In the genomic region with DNA sequence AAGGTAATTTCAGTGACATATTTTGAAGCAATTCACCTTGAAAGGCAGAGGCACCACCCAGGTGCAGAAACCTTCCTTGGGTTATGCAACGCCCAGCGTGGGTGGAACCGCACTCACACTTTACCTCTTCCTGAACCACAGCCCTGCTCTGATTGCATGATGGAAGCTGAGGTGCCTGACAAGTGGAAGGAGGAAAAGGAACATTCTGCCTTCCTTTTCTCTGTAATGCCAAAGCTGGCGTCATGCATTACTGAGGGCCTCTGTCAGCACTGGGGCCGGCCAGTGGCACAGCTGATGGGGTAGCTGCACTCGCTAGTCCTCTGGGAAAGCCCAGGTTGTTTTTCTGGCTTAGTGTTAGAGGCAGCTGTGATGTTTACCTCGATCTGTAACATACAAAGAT, we compare ENCODE assay signal across 9 cellular contexts.
DNase-seq lines count a peak whose midpoint lies in the region; ATAC-seq, FAIRE-seq and TF ChIP-seq lines count a peak whose summit lies in the region.
"Had no signal": no experiment of that assay in that cellular context is flagged by ENCODE, and none has a peak within 500 bp of the region (broad histone marks: within the 10 kb centered on the region; RNA-seq: fewer than 3 reads in every experiment).

No MANE protein-coding gene starts in this region.

- H3K36me3 ChIP-seq in CD4-positive, alpha-beta memory T cell (ENCODE audit: insufficient read depth, low read length), result no peaks in the 10 kb centered on the region
- H3K36me3 ChIP-seq in MG63 (no peaks in the 10 kb centered on the region), astrocyte (ENCODE audit: insufficient read depth, low read length) (no peaks in the 10 kb centered on the region), brain microvascular endothelial cell (replicated peaks) (no peaks in the 10 kb centered on the region)
- H3K36me3 ChIP-seq: SJSA1 had no signal

- no peaks in the 10 kb centered on the region for H3K9me3 ChIP-seq in CD4-positive, alpha-beta memory T cell (ENCODE audit: control insufficient read depth in 1 of 2, low read length in 2 of 2)
- H3K9me3 ChIP-seq in MG63 (peaks cover 6% of the 10 kb centered on the region), astrocyte (ENCODE audit: insufficient read depth, low read depth, low read length) (peaks cover under 1% of the 10 kb centered on the region)

- H3K36me3 Mint-ChIP-seq in CD4-positive, alpha-beta memory T cell, result no peaks in the 10 kb centered on the region
- peaks cover 3% of the 10 kb centered on the region for H3K36me3 Mint-ChIP-seq in astrocyte (ENCODE audit: low read depth, unreplicated experiment)

- peaks cover 49% of the 10 kb centered on the region for H3K4me1 ChIP-seq in CD4-positive, alpha-beta memory T cell (ENCODE audit: insufficient read depth, low read length)
- peaks cover 21% of the 10 kb centered on the region for H3K4me1 ChIP-seq in astrocyte (ENCODE audit: insufficient read depth, low read length)

- H4K20me1 ChIP-seq in astrocyte (ENCODE audit: insufficient read depth, low read length), result peaks cover 79% of the 10 kb centered on the region

- peaks cover 44% of the 10 kb centered on the region for H3K79me2 ChIP-seq in astrocyte (ENCODE audit: insufficient read depth, low read length)

- H2AFZ ChIP-seq in astrocyte (ENCODE audit: low read depth, low read length), result no peak overlapping the region

- POLR2A ChIA-PET in CD4-positive, alpha-beta memory T cell (lab: Charles Lee; ENCODE audit: partially characterized antibody), result interaction anchor here (0.5 to 0.7 kb wide), 2 partner anchors 12 to 191 kb away, joined by 3 read pairs; no protein-coding TSS in a partner anchor

- H3K27ac Mint-ChIP-seq in CD4-positive, alpha-beta memory T cell, result peak overlapping the region; percentile 81 to 93 (median 87)
- H3K27ac Mint-ChIP-seq in astrocyte (ENCODE audit: unreplicated experiment), result no peak overlapping the region

- H3K4me3 ChIP-seq in CD4-positive, alpha-beta memory T cell (ENCODE audit: low read length in 2 of 2), result no peak overlapping the region
- no peak overlapping the region for H3K4me3 ChIP-seq in MG63
- H3K4me3 ChIP-seq in astrocyte (ENCODE audit: insufficient read depth, low read depth, low read length), result no peak overlapping the region
- no peak overlapping the region for H3K4me3 ChIP-seq in brain microvascular endothelial cell (ENCODE audit: low read depth, low read length)
- H3K4me3 ChIP-seq: SJSA1 had no signal

- in situ Hi-C loops in brain microvascular endothelial cell (cut with HindIII; ENCODE audit: low pct_ligation_motif_present, low sequenced_read_pairs), result no loop called here

- intact Hi-C loops in CD4-positive, alpha-beta memory T cell (cut with micrococcal nuclease), result no loop called here

- H3K4me2 ChIP-seq in astrocyte (ENCODE audit: low read length), result no peak overlapping the region

- peak overlapping the region; percentile 18 for H3K27ac ChIP-seq in CD4-positive, alpha-beta memory T cell (ENCODE audit: low read depth, low read length)
- H3K27ac ChIP-seq in astrocyte (ENCODE audit: low read depth, low read length), result no peak overlapping the region
- H3K27ac ChIP-seq in brain microvascular endothelial cell, result no peak overlapping the region
- H3K27ac ChIP-seq: SJSA1 had no signal

- DNase-seq in CD4-positive, alpha-beta memory T cell, result peak; percentile 46 to 71 (median 52)
- DNase-seq in MG63 (peak; percentile 52), astrocyte (ENCODE audit: low read depth) (peak; percentile 56), mucosa of gallbladder (ENCODE audit: low spot score) (peak; percentile 72), A172 (ENCODE audit: low spot score) (no peak), brain microvascular endothelial cell (no peak), SKM-1 (lab: John Stamatoyannopoulos, UW; ENCODE audit: unreplicated experiment) (no peak)

- peak overlapping the region; percentile 44 to 83 (median 62) for H3K4me3 Mint-ChIP-seq in CD4-positive, alpha-beta memory T cell
- H3K4me3 Mint-ChIP-seq in astrocyte (ENCODE audit: unreplicated experiment), result no peak overlapping the region

- no peak for ATAC-seq in GM19455 (IDR thresholded peaks at IDR 0.05; ENCODE audit: unreplicated experiment)

- CTCF ChIA-PET in CD4-positive, alpha-beta memory T cell (lab: Charles Lee; ENCODE audit: partially characterized antibody), result interaction anchor here (1.0 to 1.8 kb wide), 2 partner anchors 10 to 11 kb away, joined by 3 to 6 read pairs; no protein-coding TSS in a partner anchor

- no peak overlapping the region for H3K9ac ChIP-seq in astrocyte (ENCODE audit: low read length)

- H3K4me1 Mint-ChIP-seq in CD4-positive, alpha-beta memory T cell, result peaks cover 18 to 59% (median 35%) of the 10 kb centered on the region in 4 donors
- H3K4me1 Mint-ChIP-seq in astrocyte (ENCODE audit: low read depth, unreplicated experiment), result peaks cover 23% of the 10 kb centered on the region

- no peaks in the 10 kb centered on the region for H3K27me3 ChIP-seq in CD4-positive, alpha-beta memory T cell (ENCODE audit: insufficient read depth, low read length)
- H3K27me3 ChIP-seq in MG63, result no peaks in the 10 kb centered on the region
- no peaks in the 10 kb centered on the region for H3K27me3 ChIP-seq in astrocyte (ENCODE audit: insufficient read depth, low read length)
- no peaks in the 10 kb centered on the region for H3K27me3 ChIP-seq in brain microvascular endothelial cell (replicated peaks)
- H3K27me3 ChIP-seq: SJSA1 had no signal

- peaks cover 0 to 8% (median 3%) of the 10 kb centered on the region in 8 donors for H3K9me3 Mint-ChIP-seq in CD4-positive, alpha-beta memory T cell
- H3K9me3 Mint-ChIP-seq in astrocyte (ENCODE audit: unreplicated experiment), result peaks cover 7% of the 10 kb centered on the region

- no peak for TF ChIP-seq CTCF in astrocyte (IDR thresholded peaks at IDR 0.05; ENCODE audit: insufficient read depth, low read depth, low read length)
- no peak for TF ChIP-seq CTCF in brain microvascular endothelial cell (IDR thresholded peaks at IDR 0.05; ENCODE audit: low read depth, low read length, missing control alignments)

- H3K27me3 Mint-ChIP-seq in CD4-positive, alpha-beta memory T cell, result peaks cover 0 to 2% of the 10 kb centered on the region in 2 donors
- no peaks in the 10 kb centered on the region for H3K27me3 Mint-ChIP-seq in astrocyte (ENCODE audit: low read depth, unreplicated experiment)

- no peak for FAIRE-seq in astrocyte (lab: Jason Lieb, UNC)

Comparison
In these comparisons a context has a peak if more than half of its experiments do, and no peak if none do; other contexts are left out.
1. DNase-seq: peak in CD4-positive, alpha-beta memory T cell (5 of 5), MG63 (single experiment), astrocyte (single experiment) and mucosa of gallbladder (single experiment); none in A172 (single experiment), brain microvascular endothelial cell (single experiment) and SKM-1 (single experiment).